17 cellular contexts compared by ENCODE assay signal in genomic region chr9:114174557-114174875, GRCh38. TPM values are rescaled to one million over a fixed set of nuclear protein-coding genes. Genes with fewer than 3 reads are reported as not detected.
DNase-seq lines count a peak whose midpoint lies in the region; ATAC-seq, FAIRE-seq and TF ChIP-seq lines count a peak whose summit lies in the region.
"Had no signal": no experiment of that assay in that cellular context is flagged by ENCODE, and none has a peak within 500 bp of the region (broad histone marks: within the 10 kb centered on the region; RNA-seq: fewer than 3 reads in every experiment).

No MANE protein-coding gene starts in this region.

- H3K4me2 ChIP-seq in skeletal muscle satellite cell (ENCODE audit: low read length) (peak overlapping the region; percentile 55), mesendoderm (ENCODE audit: low read length) (no peak overlapping the region)

- H3K27me3 ChIP-seq in AG04450 (ENCODE audit: control insufficient read depth, insufficient read depth, low read length): no peaks in the 10 kb centered on the region
- H3K27me3 ChIP-seq in body of pancreas: no peaks in the 10 kb centered on the region
- H3K27me3 ChIP-seq in right lobe of liver: no peaks in the 10 kb centered on the region
- H3K27me3 ChIP-seq in skeletal muscle satellite cell (ENCODE audit: control insufficient read depth, insufficient read depth, low read length): no peaks in the 10 kb centered on the region
- no peaks in the 10 kb centered on the region for H3K27me3 ChIP-seq in mesendoderm (ENCODE audit: insufficient read depth, low read length, poor library complexity)

- H3K79me2 ChIP-seq in mesendoderm (ENCODE audit: control insufficient read depth, insufficient read depth, low read length): no peaks in the 10 kb centered on the region

- H3K36me3 ChIP-seq in body of pancreas (replicated peaks in 1 of 2; ENCODE audit: insufficient read depth in 1 of 2, low read depth in 2 of 2) (no peaks in the 10 kb centered on the region), right lobe of liver (no peaks in the 10 kb centered on the region), skeletal muscle satellite cell (ENCODE audit: insufficient read depth, low read length) (peaks cover 7% of the 10 kb centered on the region), mesendoderm (ENCODE audit: control insufficient read depth, insufficient read depth, low read length) (peaks cover 2% of the 10 kb centered on the region)

- H4K8ac ChIP-seq in mesendoderm (ENCODE audit: low read depth, low read length): no peak overlapping the region

- DNase-seq in AG04450 (ENCODE audit: low read depth, low spot score) (no peak), body of pancreas (peak in 3 of 4 donors; percentile 37 to 58 (median 51)), right lobe of liver (no peak), mesendoderm (no peak), urothelium cell line (ENCODE audit: low spot score) (no peak)
- DNase-seq in stimulated activated CD4-positive, alpha-beta T cell treated with anti-CD3 and anti-CD28 coated beads, Interleukin-4, amount 100 ng/mL, for 24 hours: no peak
- DNase-seq: activated CD4-positive, alpha-beta memory T cell treated with anti-CD3 and anti-CD28 coated beads, Interleukin-2, amount 10 ng/mL, durations not matched to agents 7 days and 5 days; activated T-cell treated with anti-CD3 and anti-CD28 coated beads, Interleukin-2, amount 50 U/mL, for 4 hours; CD8-positive, alpha-beta T cell; central memory CD4-positive, alpha-beta T cell; DND-41; KBM-7; NCI-H1048; NCI-H774; SW 1271 had no signal

- no peak for TF ChIP-seq CTCF in AG04450 (IDR thresholded peaks at IDR 0.05; ENCODE audit: low read depth, low read length)
- no peak for TF ChIP-seq CTCF in body of pancreas (IDR thresholded peaks at IDR 0.05)
- TF ChIP-seq CTCF in right lobe of liver (IDR thresholded peaks at IDR 0.05): no peak

- CTCF ChIA-PET in AG04450 (lab: Charles Lee): interaction anchor here (2.3 kb wide), 1 partner anchor 19 kb away, joined by 11 read pairs; the partner anchor contains the start of gene COL27A1

- FAIRE-seq in urothelium cell line (lab: Jason Lieb, UNC): no peak

- H3K9me3 ChIP-seq in AG04450 (ENCODE audit: control insufficient read depth, insufficient read depth, low read length) (no peaks in the 10 kb centered on the region), body of pancreas (no peaks in the 10 kb centered on the region), right lobe of liver (no peaks in the 10 kb centered on the region), skeletal muscle satellite cell (replicated peaks; ENCODE audit: low read length) (no peaks in the 10 kb centered on the region)

- H3K4me1 ChIP-seq in body of pancreas: peaks cover 64% of the 10 kb centered on the region
- H3K4me1 ChIP-seq in right lobe of liver: peaks cover 0 to 73% (median 38%) of the 10 kb centered on the region in 4 donors
- H3K4me1 ChIP-seq in skeletal muscle satellite cell (ENCODE audit: control insufficient read depth, insufficient read depth, low read length): peaks cover 47% of the 10 kb centered on the region
- H3K4me1 ChIP-seq in mesendoderm (ENCODE audit: control insufficient read depth, low read depth, low read length): no peaks in the 10 kb centered on the region

- H2BK5ac ChIP-seq in mesendoderm (ENCODE audit: low read length): no peak overlapping the region

- TF ChIP-seq POLR2A in body of pancreas (IDR thresholded peaks at IDR 0.05) (no peak), right lobe of liver (IDR thresholded peaks at IDR 0.05) (no peak)

- no peak overlapping the region for H3K18ac ChIP-seq in mesendoderm (ENCODE audit: low read length)

- POLR2A ChIA-PET in AG04450 (lab: Yijun Ruan, JAX): interaction anchor here (0.6 to 1.2 kb wide), 3 partner anchors 10 to 17 kb away, joined by 3 to 7 read pairs (median 3); no protein-coding TSS in a partner anchor

- no peak overlapping the region for H3K23ac ChIP-seq in mesendoderm (ENCODE audit: low read length)

- H3K4me3 ChIP-seq in AG04450 (ENCODE audit: low read depth, low read length) (no peak overlapping the region), body of pancreas (no peak overlapping the region), right lobe of liver (no peak overlapping the region), skeletal muscle satellite cell (ENCODE audit: low read length) (no peak overlapping the region), mesendoderm (ENCODE audit: low read length) (no peak overlapping the region)

- H4K5ac ChIP-seq in mesendoderm (ENCODE audit: low read length): no peak overlapping the region

- ATAC-seq in body of pancreas (peak; percentile 45), right lobe of liver (no peak), HG03520 (IDR thresholded peaks at IDR 0.05; ENCODE audit: unreplicated experiment) (no peak)
- ATAC-seq: activated T-cell treated with anti-CD3 and anti-CD28 coated beads, Interleukin-2, amount 50 U/mL, for 4 hours; CD8-positive, alpha-beta T cell had no signal

- intact Hi-C loops in body of pancreas (cut with DNase I): no loop called here
- intact Hi-C loops in right lobe of liver (cut with DNase I): no loop called here

- no peak overlapping the region for H3K4ac ChIP-seq in mesendoderm (ENCODE audit: low read depth, low read length)

- no peaks in the 10 kb centered on the region for H3K79me1 ChIP-seq in mesendoderm (ENCODE audit: low read length)

- WGBS in body of pancreas, 2 donors: 15 to 40% methylated on average over 3 of the region's 3 CpGs
- WGBS in right lobe of liver (ENCODE audit: insufficient coverage, low coverage, low lambda C conversion rate, missing lambda C conversion rate): 14% methylated on average over 1 of the region's 3 CpGs
- no CpG with 5 or more reads among the region's 3 CpGs for WGBS in mesendoderm (ENCODE audit: extremely low coverage, insufficient coverage, low lambda C conversion rate)

- no peak overlapping the region for H2AK5ac ChIP-seq in mesendoderm (ENCODE audit: low read length)

- peak overlapping the region; percentile 74 for H3K9ac ChIP-seq in skeletal muscle satellite cell (ENCODE audit: low read depth, low read length)
- no peak overlapping the region for H3K9ac ChIP-seq in mesendoderm (ENCODE audit: low read length)

- peak overlapping the region; percentile 94 for H3K27ac ChIP-seq in AG04450 (ENCODE audit: low read depth, low read length)
- H3K27ac ChIP-seq in body of pancreas: peak overlapping the region; percentile 22 to 64 (median 26)
- H3K27ac ChIP-seq in right lobe of liver: peak overlapping the region; percentile 72 to 84 (median 80)
- no peak overlapping the region for H3K27ac ChIP-seq in mesendoderm (ENCODE audit: low read depth, low read length)

- no peak overlapping the region for H2BK120ac ChIP-seq in mesendoderm (ENCODE audit: low read depth, low read length)

- H3K56ac ChIP-seq in mesendoderm (ENCODE audit: low read length): no peak overlapping the region

- no peak overlapping the region for H2BK15ac ChIP-seq in mesendoderm (replicated peaks; ENCODE audit: low read depth)

RNA-seq across cellular contexts. Expression of gene COL27A1, which starts 19.2 kb away (rescaled TPM):
- polyA plus RNA-seq in AG04450 (2011; rRNA removed): 8.5 and 10.0 TPM in 2 replicates
- 10.4 and 12.9 TPM in 2 replicates for polyA minus RNA-seq in AG04450 (2011; rRNA and poly(A)+ RNA removed)
- total RNA-seq in body of pancreas: 10 to 100 TPM; 24.1 to 58.0 TPM
- total RNA-seq in right lobe of liver: 10 to 100 TPM; 11.8 to 51.9 (median 29.3) TPM
- 5.9 and 7.9 TPM in 2 replicates for total RNA-seq in skeletal muscle satellite cell (2012; rRNA removed)
- 13.9 TPM for polyA plus RNA-seq in mesendoderm (2013, experiment 1 of 2)
- 13.5 TPM for polyA plus RNA-seq in mesendoderm (2013, experiment 2 of 2)

Comparison
In these comparisons a context has a peak if more than half of its experiments do, and no peak if none do; other contexts are left out.
1. DNase-seq: peak in body of pancreas (3 of 4); none in AG04450 (single experiment), right lobe of liver (0 of 3), mesendoderm (single experiment), urothelium cell line (single experiment) and stimulated activated CD4-positive, alpha-beta T cell treated with anti-CD3 and anti-CD28 coated beads, Interleukin-4, amount 100 ng/mL, for 24 hours (single experiment).